Comparison of ENCODE assay signal across 16 cellular contexts in the genomic region with DNA sequence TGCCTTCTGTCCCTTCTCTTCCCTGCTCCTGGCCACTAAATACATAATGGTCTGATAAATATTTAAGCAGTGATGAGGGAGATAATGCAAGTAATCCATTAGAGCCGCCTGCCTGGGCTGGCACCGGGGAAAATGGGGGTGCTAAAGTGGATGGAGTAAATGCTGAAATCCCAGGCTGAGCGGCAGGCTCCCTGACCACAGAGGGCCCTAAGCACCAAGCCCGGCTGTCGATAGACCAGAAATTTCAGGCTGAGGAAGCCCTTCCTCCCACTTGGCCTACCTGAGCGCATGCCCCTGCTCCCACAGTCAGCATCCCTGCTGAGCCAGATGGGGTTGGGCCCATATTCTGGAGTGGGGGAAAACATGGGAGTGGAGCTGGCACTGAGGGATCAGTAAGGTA.
A peak's percentile ranks its signal among the peaks of the same experiment; 100 is the strongest.
DNase-seq lines count a peak whose midpoint lies in the region; FAIRE-seq and TF ChIP-seq lines count a peak whose summit lies in the region.
"Had no signal": no experiment of that assay in that cellular context is flagged by ENCODE, and none has a peak within 500 bp of the region (broad histone marks: within the 10 kb centered on the region; RNA-seq: fewer than 3 reads in every experiment).

No MANE protein-coding gene starts in this region.

- H3K9me3 Mint-ChIP-seq in glutamatergic neuron (ENCODE audit: unreplicated experiment) = peaks cover 9% of the 10 kb centered on the region

- in situ Hi-C loops in G401 (cut with HindIII; ENCODE audit: low sequenced_read_pairs) = no loop called here

- peaks cover 9% of the 10 kb centered on the region for H3K4me1 Mint-ChIP-seq in glutamatergic neuron (ENCODE audit: low read depth, unreplicated experiment)
- H3K4me1 Mint-ChIP-seq: CD4-positive, alpha-beta memory T cell had no signal

- H3K27ac Mint-ChIP-seq in glutamatergic neuron (ENCODE audit: unreplicated experiment) = no peak overlapping the region
- H3K27ac Mint-ChIP-seq: CD4-positive, alpha-beta memory T cell; HFFc6 had no signal

- TF ChIP-seq CTCF in D721Med (IDR thresholded peaks at IDR 0.05; ENCODE audit: insufficient read depth, missing control alignments) = no peak
- TF ChIP-seq CTCF in glutamatergic neuron (IDR thresholded peaks at IDR 0.05; ENCODE audit: partially characterized antibody, unreplicated experiment) = no peak

- peaks cover 6% of the 10 kb centered on the region for H3K36me3 Mint-ChIP-seq in glutamatergic neuron (ENCODE audit: unreplicated experiment)
- H3K36me3 Mint-ChIP-seq: CD4-positive, alpha-beta memory T cell had no signal

- no peak overlapping the region for H3K4me3 Mint-ChIP-seq in glutamatergic neuron (ENCODE audit: unreplicated experiment)
- H3K4me3 Mint-ChIP-seq: CD4-positive, alpha-beta memory T cell; HFFc6 had no signal

- no peaks in the 10 kb centered on the region for H3K27me3 Mint-ChIP-seq in glutamatergic neuron (ENCODE audit: unreplicated experiment)

- no peak for FAIRE-seq in D721Med (lab: Jason Lieb, UNC)
- FAIRE-seq: GM12878, GM19239, H54 had no signal

- peak; percentile 41 for DNase-seq in D721Med (ENCODE audit: insufficient read length, low spot score)
- peak; percentile 90 for DNase-seq in NCI-H82 (lab: John Stamatoyannopoulos, UW)
- DNase-seq in glutamatergic neuron = peak; percentile 21
- no peak for DNase-seq in DMS53 (lab: John Stamatoyannopoulos, UW)
- no peak for DNase-seq in G401 (ENCODE audit: low spot score)
- DNase-seq in COLO668 (lab: John Stamatoyannopoulos, UW; ENCODE audit: unreplicated experiment) = no peak
- DNase-seq: C1 segment of cervical spinal cord; Caco-2; CD4-positive, alpha-beta memory T cell; DND-41; GDM1; GM23248; HFFc6 had no signal

Comparison
In these comparisons a context has a peak if more than half of its experiments do, and no peak if none do; other contexts are left out.
1. DNase-seq: peak in D721Med (single experiment), NCI-H82 (single experiment) and glutamatergic neuron (single experiment); none in DMS53 (single experiment), G401 (single experiment) and COLO668 (single experiment).